ENCODE assay signal across 7 cellular contexts in genomic region chr11:89669586-89669985, GRCh38. TPM values are rescaled to one million over a fixed set of nuclear protein-coding genes. Genes with fewer than 3 reads are reported as not detected.
"Had no signal": no experiment of that assay in that cellular context is flagged by ENCODE, and none has a peak within 500 bp of the region (broad histone marks: within the 10 kb centered on the region; RNA-seq: fewer than 3 reads in every experiment).

No MANE protein-coding gene starts in this region.

RNA-seq across cellular contexts. Expression of gene TRIM77, which starts 40.5 kb away (rescaled TPM):
- total RNA-seq: GM23248, GM23338, H1, H4, H7, H9, HFFc6 had no signal
- polyA plus RNA-seq: GM23248, GM23338, H1 had no signal
